28 cellular contexts compared by ENCODE assay signal in the genomic region with DNA sequence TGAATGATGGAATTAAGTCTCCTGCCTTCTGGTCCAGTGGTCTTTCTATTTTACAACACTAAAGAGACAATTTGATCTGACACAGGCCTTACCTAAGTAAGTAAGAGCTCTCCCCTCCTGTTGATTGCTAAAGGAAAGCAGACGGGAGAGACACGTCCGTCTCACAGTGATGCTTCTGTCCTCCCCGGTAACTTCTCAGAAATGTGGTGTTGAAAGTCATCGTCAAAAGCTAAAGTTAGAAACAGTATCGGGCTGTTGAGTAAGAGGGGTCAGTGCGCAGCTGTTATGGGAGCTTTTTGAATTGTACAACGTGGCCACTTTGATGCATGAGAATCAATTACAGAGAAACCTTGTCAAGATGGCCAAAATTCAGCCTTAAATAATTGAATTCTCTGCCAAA. TPM values are rescaled to one million over a fixed set of nuclear protein-coding genes. Genes with fewer than 3 reads are reported as not detected.
"Had no signal": no experiment of that assay in that cellular context is flagged by ENCODE, and none has a peak within 500 bp of the region (broad histone marks: within the 10 kb centered on the region; RNA-seq: fewer than 3 reads in every experiment).

No MANE protein-coding gene starts in this region.

- H3K4me3 ChIP-seq: lung, pancreas, upper lobe of right lung had no signal

- H3K27ac ChIP-seq: foreskin keratinocyte, pancreas, upper lobe of right lung, WERI-Rb-1 had no signal

- H3K9me3 ChIP-seq: pancreas, upper lobe of right lung had no signal

- H3K36me3 ChIP-seq: pancreas, upper lobe of right lung, WERI-Rb-1 had no signal

- ATAC-seq: activated CD8-positive, alpha-beta memory T cell treated with anti-CD3 and anti-CD28 coated beads, Interleukin-2, amount 10 ng/mL, durations not matched to agents 7 days and 5 days; activated CD8-positive, alpha-beta T cell treated with anti-CD3 and anti-CD28 coated beads for 36 hours; foreskin keratinocyte; left colon; natural killer cell treated with Interleukin-12 subunit alpha and Interleukin-12 subunit beta and Interleukin-15 and Interleukin-18, amount 100 ng/mL, for 72 hours; pancreas; sciatic nerve; stimulated activated naive CD8-positive, alpha-beta T cell treated with anti-CD3 and anti-CD28 coated beads, Interleukin-15, Interleukin-2, amounts not matched to agents 100 U/mL and 50 U/mL, for 24 hours; upper lobe of right lung had no signal

- H3K4me1 ChIP-seq: foreskin keratinocyte, pancreas, upper lobe of right lung had no signal

- DNase-seq: activated CD4-positive, alpha-beta T cell treated with anti-CD3 and anti-CD28 coated beads, Interleukin-2, amount 10 ng/mL, durations not matched to agents 7 days and 5 days; activated CD4-positive, CD25-positive, alpha-beta regulatory T cell treated with anti-CD3 and anti-CD28 coated beads, Interleukin-2, amount 50 U/mL, for 72 hours; activated CD8-positive, alpha-beta memory T cell treated with anti-CD3 and anti-CD28 coated beads, Interleukin-2, amount 10 ng/mL, durations not matched to agents 7 days and 5 days; activated CD8-positive, alpha-beta T cell treated with anti-CD3 and anti-CD28 coated beads for 36 hours; activated effector memory CD4-positive, alpha-beta T cell treated with anti-CD3 and anti-CD28 coated beads, Interleukin-2, amount 50 U/mL, for 16 hours; activated naive CD4-positive, alpha-beta T cell treated with anti-CD3 and anti-CD28 coated beads, Interleukin-2, amount 10 ng/mL, durations not matched to agents 7 days and 5 days; activated T-cell treated with anti-CD3 and anti-CD28 coated beads for 4 hours; amygdala; effector CD4-positive, alpha-beta T cell; erythroblast; foreskin keratinocyte; glutamatergic neuron; hypothalamus; islet precursor cell; left colon; pancreas; stimulated activated CD4-positive, alpha-beta T cell treated with anti-CD3 and anti-CD28 coated beads, Interleukin-4, amount 100 ng/mL, for 24 hours; stimulated activated naive CD8-positive, alpha-beta T cell treated with anti-CD3 and anti-CD28 coated beads, Interleukin-15, Interleukin-2, amounts not matched to agents 100 U/mL and 50 U/mL, for 24 hours; T-helper 1 cell; upper lobe of right lung; WERI-Rb-1 had no signal

- FAIRE-seq: bronchial epithelial cell, endometrium, pancreas, TTC549 had no signal

- H3K27me3 ChIP-seq: foreskin keratinocyte, pancreas, upper lobe of right lung had no signal

RNA-seq across cellular contexts. Expression of a gene that starts 1.9 kb away (rescaled TPM):
- total RNA-seq: activated CD4-positive, alpha-beta T cell treated with anti-CD3 and anti-CD28 coated beads, Interleukin-2, amount 10 ng/mL, durations not matched to agents 7 days and 5 days; activated CD8-positive, alpha-beta memory T cell treated with anti-CD3 and anti-CD28 coated beads, Interleukin-2, amount 10 ng/mL, durations not matched to agents 7 days and 5 days; activated CD8-positive, alpha-beta T cell treated with anti-CD3 and anti-CD28 coated beads for 36 hours; bronchial epithelial cell; foreskin keratinocyte; mesenteric fat pad; natural killer cell treated with Interleukin-12 subunit alpha and Interleukin-12 subunit beta and Interleukin-15 and Interleukin-18, amount 100 ng/mL, for 72 hours; upper lobe of right lung had no signal
- polyA plus RNA-seq: foreskin keratinocyte, lung had no signal
